8 cellular contexts compared by ENCODE assay signal in genomic region chr6:49409951-49410542, GRCh38. TPM values are rescaled to one million over a fixed set of nuclear protein-coding genes. Genes with fewer than 3 reads are reported as not detected.
DNase-seq lines count a peak whose midpoint lies in the region; ATAC-seq, FAIRE-seq and TF ChIP-seq lines count a peak whose summit lies in the region.

No MANE protein-coding gene starts in this region.

- WGBS in A549 (ENCODE audit: missing lambda C conversion rate) = 4% methylated on average over 9 of the region's 9 CpGs
- WGBS in smooth muscle cell (ENCODE audit: low lambda C conversion rate) = 22% methylated on average over 9 of the region's 9 CpGs

- no peaks in the 10 kb centered on the region for H3K36me3 ChIP-seq in smooth muscle cell (ENCODE audit: low read depth)

- H3K79me2 ChIP-seq in smooth muscle cell (ENCODE audit: low read depth) = no peaks in the 10 kb centered on the region

- peak; percentile 73 to 84 for ATAC-seq in A549
- peak; percentile 95 for ATAC-seq in GM18502 (IDR thresholded peaks at IDR 0.05; ENCODE audit: poor library complexity, unreplicated experiment)
- peak; percentile 94 for ATAC-seq in HG02884 (IDR thresholded peaks at IDR 0.05; ENCODE audit: unreplicated experiment)

- TF ChIP-seq CTCF in A549 (IDR thresholded peaks at IDR 0.05) (peak; percentile 62), astrocyte of the cerebellum (IDR thresholded peaks at IDR 0.05; ENCODE audit: low read depth, low read length, missing control alignments) (peak; percentile 90), smooth muscle cell (IDR thresholded peaks at IDR 0.05; ENCODE audit: borderline replicate concordance, insufficient read depth, poor library complexity, severe bottlenecking) (peak; percentile 82)

- H3K4me3 ChIP-seq in A549 (no peak overlapping the region), astrocyte of the cerebellum (ENCODE audit: low read depth, low read length) (no peak overlapping the region), smooth muscle cell (no peak overlapping the region)

- H3K4me1 ChIP-seq in A549 = peaks cover 2% of the 10 kb centered on the region; the same call in 1 of the 3 replicates
- H3K4me1 ChIP-seq in smooth muscle cell (ENCODE audit: low read depth) = no peaks in the 10 kb centered on the region

- no peaks in the 10 kb centered on the region for H3K9me3 Mint-ChIP-seq in T-helper 2 cell treated with Interferon-gamma antibody and Interleukin-4, amounts not matched to agents 5 μg/mL and 100 μg/mL, for 36 hours

- no peak overlapping the region for H3K27ac Mint-ChIP-seq in T-helper 2 cell treated with Interferon-gamma antibody and Interleukin-4, amounts not matched to agents 5 μg/mL and 100 μg/mL, for 36 hours

- no peaks in the 10 kb centered on the region for H4K20me1 ChIP-seq in smooth muscle cell (ENCODE audit: low read depth)

- FAIRE-seq in A549 (lab: Jason Lieb, UNC) = no peak

- no peak overlapping the region for H3K4me3 Mint-ChIP-seq in T-helper 2 cell treated with Interferon-gamma antibody and Interleukin-4, amounts not matched to agents 5 μg/mL and 100 μg/mL, for 36 hours

- POLR2A ChIA-PET in A549 (lab: Yijun Ruan, JAX) = no interaction called here

- no peak overlapping the region for H3K4me2 ChIP-seq in A549
- no peak overlapping the region for H3K4me2 ChIP-seq in smooth muscle cell

- TF ChIP-seq RAD21 in A549 (conservative IDR thresholded peaks at IDR 0.05 in 1 of 2, IDR thresholded peaks at IDR 0.05 in 1 of 2) = peak; percentile 68 to 71

- TF ChIP-seq POLR2A in A549 (IDR thresholded peaks at IDR 0.05; ENCODE audit: low read length) = no peak

- no peaks in the 10 kb centered on the region for H3K27me3 Mint-ChIP-seq in T-helper 2 cell treated with Interferon-gamma antibody and Interleukin-4, amounts not matched to agents 5 μg/mL and 100 μg/mL, for 36 hours (ENCODE audit: low read depth)

- no peak for TF ChIP-seq EP300 in A549 (IDR thresholded peaks at IDR 0.05)

- DNase-seq in A549 (ENCODE audit: low read depth in 1 of 2, low spot score in 1 of 2) (peak; percentile 2 to 57), NCI-H1694 (lab: John Stamatoyannopoulos, UW) (peak; percentile 71), astrocyte of the cerebellum (ENCODE audit: low read depth) (peak; percentile 43), iPS DF 19.7 (ENCODE audit: low read depth, low spot score) (peak; percentile 38), smooth muscle cell (lab: John Stamatoyannopoulos, UW; ENCODE audit: unreplicated experiment) (peak; percentile 31)
- peak; percentile 28 for DNase-seq in T-helper 2 cell treated with Interferon-gamma antibody and Interleukin-4, amounts not matched to agents 5 μg/mL and 100 μg/mL, for 36 hours (ENCODE audit: low spot score)

- no peaks in the 10 kb centered on the region for H3K36me3 Mint-ChIP-seq in T-helper 2 cell treated with Interferon-gamma antibody and Interleukin-4, amounts not matched to agents 5 μg/mL and 100 μg/mL, for 36 hours (ENCODE audit: low read depth)

- in situ Hi-C loops in astrocyte of the cerebellum (cut with HindIII; ENCODE audit: low sequenced_read_pairs) = no loop called here

- H3K9ac ChIP-seq in smooth muscle cell (ENCODE audit: low read depth) = no peak overlapping the region

- CTCF ChIA-PET in A549 (lab: Yijun Ruan, JAX) = interaction anchor here (0.5 to 2.0 kb wide), 14 partner anchors 10 to 1625 kb away, joined by 3 to 12 read pairs (median 4); no protein-coding TSS in a partner anchor

- no peaks in the 10 kb centered on the region for H3K9me3 ChIP-seq in A549
- H3K9me3 ChIP-seq in smooth muscle cell (replicated peaks; ENCODE audit: low read depth) = no peaks in the 10 kb centered on the region

- H3K27me3 ChIP-seq in smooth muscle cell (ENCODE audit: low read depth) = no peaks in the 10 kb centered on the region

- H3K4me1 Mint-ChIP-seq in T-helper 2 cell treated with Interferon-gamma antibody and Interleukin-4, amounts not matched to agents 5 μg/mL and 100 μg/mL, for 36 hours (ENCODE audit: low read depth) = no peaks in the 10 kb centered on the region

- H3K27ac ChIP-seq in A549 = no peak overlapping the region
- H3K27ac ChIP-seq in smooth muscle cell (ENCODE audit: low read depth) = no peak overlapping the region

- no peaks in the 10 kb centered on the region for H3F3A ChIP-seq in smooth muscle cell (ENCODE audit: low read depth)

- H2AFZ ChIP-seq in smooth muscle cell (ENCODE audit: low read depth) = peak overlapping the region; percentile 11

TF ChIP-seq in A549, 52 proteins besides CTCF, POLR2A, EP300 and RAD21:
- peak; percentile 74 for TF ChIP-seq SMC3 (IDR thresholded peaks at IDR 0.05)
- TF ChIP-seq EHMT2 (IDR thresholded peaks at IDR 0.05; ENCODE audit: low read depth) = no peak
TF ChIP-seq in A549: peak in this region for 1.

RNA-seq across cellular contexts. Expression of gene MMUT, which starts 53.0 kb away (rescaled TPM):
- polyA plus RNA-seq in A549 (2011; rRNA removed) (11.5 and 14.3 TPM in 2 replicates), A549 (2017; fragmentation: RNase III; extraction: RNeasy Plus Mini Kit Qiagen cat#74134 plus additional on column Dnase treatment) (6.4 to 6.8 TPM (median 6.6 TPM) in 3 replicates), smooth muscle cell (18.5 and 21.0 TPM in 2 replicates)
- 1.9 and 2.3 TPM in 2 replicates for polyA plus RNA-seq in A549 (2012; cell fraction: cytosol; rRNA removed)
- polyA plus RNA-seq in A549 (2012; cell fraction: nucleus; rRNA removed) = 2.1 and 3.3 TPM in 2 replicates
- polyA minus RNA-seq in A549 (2011; rRNA and poly(A)+ RNA removed) = 4.5 and 5.1 TPM in 2 replicates
- total RNA-seq in smooth muscle cell = 17.0 and 18.8 TPM in 2 replicates

RNA-seq across cellular contexts. Expression of gene CENPQ, which starts 53.1 kb away (rescaled TPM):
- polyA plus RNA-seq in A549 (2011; rRNA removed) = 9.7 and 14.2 TPM in 2 replicates
- 2.8 and 2.9 TPM in 2 replicates for polyA plus RNA-seq in A549 (2012; cell fraction: cytosol; rRNA removed)
- polyA plus RNA-seq in A549 (2012; cell fraction: nucleus; rRNA removed) = 0.84 and 2.0 TPM in 2 replicates
- polyA plus RNA-seq in A549 (2017; fragmentation: RNase III; extraction: RNeasy Plus Mini Kit Qiagen cat#74134 plus additional on column Dnase treatment) = 9.7 to 11.4 TPM (median 10.2 TPM) in 3 replicates
- 1.2 and 1.5 TPM in 2 replicates for polyA minus RNA-seq in A549 (2011; rRNA and poly(A)+ RNA removed)
- total RNA-seq in smooth muscle cell = 11.7 and 15.1 TPM in 2 replicates
- polyA plus RNA-seq in smooth muscle cell = 7.7 and 9.2 TPM in 2 replicates
